Comparison of ENCODE assay signal across 1 cellular context in the genomic region with DNA sequence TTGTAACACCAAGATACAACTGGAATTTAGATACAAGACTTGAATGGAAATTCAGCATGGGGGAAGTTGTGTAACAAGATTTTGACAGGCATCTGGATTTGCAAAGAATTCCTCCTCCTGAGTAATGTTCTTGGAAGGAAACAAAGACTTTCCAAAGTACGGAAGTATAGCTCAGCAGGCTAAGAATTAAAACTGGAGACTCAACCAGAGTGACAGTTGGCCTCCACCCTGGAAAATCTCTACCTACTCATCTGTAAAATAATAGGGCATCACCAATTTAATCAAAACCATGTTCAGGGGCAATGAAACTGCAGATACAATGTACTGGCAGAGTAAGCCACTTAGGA.
TF ChIP-seq lines count a peak whose summit lies in the region.

No MANE protein-coding gene starts in this region.

TF ChIP-seq in endothelial cell of umbilical vein, 7 proteins besides CTCF, POLR2A, EP300 and RAD21 (continued from another document):
- no peak for TF ChIP-seq GATA2 (IDR thresholded peaks at IDR 0.05; ENCODE audit: insufficient read depth, insufficient read length, low read depth, low read length)
- TF ChIP-seq EZH2 (IDR thresholded peaks at IDR 0.05; ENCODE audit: borderline replicate concordance, low read depth, low read length, severe bottlenecking) = no peak
- TF ChIP-seq, protein P1, sequence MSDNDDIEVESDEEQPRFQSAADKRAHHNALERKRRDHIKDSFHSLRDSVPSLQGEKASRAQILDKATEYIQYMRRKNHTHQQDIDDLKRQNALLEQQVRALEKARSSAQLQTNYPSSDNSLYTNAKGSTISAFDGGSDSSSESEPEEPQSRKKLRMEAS (IDR thresholded peaks at IDR 0.05; ENCODE audit: insufficient read depth, insufficient read length) = no peak
- no peak for TF ChIP-seq MYC (IDR thresholded peaks at IDR 0.05; ENCODE audit: low read depth, low read length)
- no peak for TF ChIP-seq JUN (IDR thresholded peaks at IDR 0.05; ENCODE audit: borderline replicate concordance, insufficient read depth, insufficient read length, low read depth)
- TF ChIP-seq POLR2AphosphoS5 (IDR thresholded peaks at IDR 0.05; ENCODE audit: insufficient read depth, low read depth, low read length) = no peak
TF ChIP-seq in endothelial cell of umbilical vein: peak in this region for 0.
